18 cellular contexts compared by ENCODE assay signal in the genomic region with DNA sequence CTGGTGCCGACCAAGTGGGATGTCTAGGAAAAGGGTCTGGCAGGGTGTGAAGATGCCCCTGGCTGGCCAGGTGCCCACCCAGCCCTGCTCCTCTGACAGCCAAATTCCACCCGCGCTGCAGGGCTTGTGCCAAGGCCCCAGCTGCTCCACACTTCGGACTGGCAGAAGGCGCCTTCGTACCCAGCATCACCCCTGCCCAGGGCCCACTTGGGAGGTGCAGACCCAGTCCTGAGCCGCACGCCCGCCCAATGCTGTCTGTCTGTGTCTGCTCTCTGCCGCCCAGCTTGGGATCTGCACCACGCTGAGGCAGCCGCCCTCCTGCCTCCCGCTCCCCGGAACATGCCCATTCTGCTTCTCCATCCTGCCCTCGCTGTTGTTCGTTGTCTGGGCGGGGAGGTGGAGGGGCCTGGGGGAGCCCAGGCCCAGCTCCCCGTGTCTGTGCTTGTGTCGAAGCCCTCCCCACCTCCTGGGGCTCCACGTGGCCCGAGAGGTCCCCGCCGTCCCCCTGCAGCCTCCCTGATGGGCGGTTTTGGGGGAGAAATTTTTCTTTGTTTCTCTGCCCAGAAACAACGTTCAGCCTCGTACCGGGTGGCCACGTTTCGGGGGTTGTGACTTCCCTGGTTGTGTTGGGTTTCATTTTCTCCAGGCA. TPM values are rescaled to one million over a fixed set of nuclear protein-coding genes. Genes with fewer than 3 reads are reported as not detected.
A peak's percentile ranks its signal among the peaks of the same experiment; 100 is the strongest.
DNase-seq lines count a peak whose midpoint lies in the region; ATAC-seq and TF ChIP-seq lines count a peak whose summit lies in the region.
"Had no signal": no experiment of that assay in that cellular context is flagged by ENCODE, and none has a peak within 500 bp of the region (broad histone marks: within the 10 kb centered on the region; RNA-seq: fewer than 3 reads in every experiment).

No MANE protein-coding gene starts in this region.

- intact Hi-C loops in activated CD8-positive, alpha-beta T cell treated with anti-CD3 and anti-CD28 coated beads for 36 hours (cut with micrococcal nuclease) = no loop called here
- intact Hi-C loops in lower lobe of right lung (cut with DNase I) = no loop called here

- peaks cover 99% of the 10 kb centered on the region for H3K36me3 ChIP-seq in lower lobe of right lung

- no peaks in the 10 kb centered on the region for H3K9me3 ChIP-seq in lower lobe of right lung
- H3K9me3 ChIP-seq: prostate gland had no signal

- POLR2A ChIA-PET in activated CD8-positive, alpha-beta T cell treated with anti-CD3 and anti-CD28 coated beads, Interleukin-2, amount 10 ng/mL, durations not matched to agents 7 days and 5 days (lab: Charles Lee) = no interaction called here
- POLR2A ChIA-PET in activated CD8-positive, alpha-beta T cell treated with anti-CD3 and anti-CD28 coated beads for 36 hours (lab: Charles Lee) = interaction anchor here (1.4 to 2.7 kb wide), 2 partner anchors 11 to 24 kb away, joined by 3 to 7 read pairs; no protein-coding TSS in a partner anchor

- peak overlapping the region; percentile 63 for H3K27ac Mint-ChIP-seq in activated CD8-positive, alpha-beta T cell treated with anti-CD3 and anti-CD28 coated beads, Interleukin-2, amount 10 ng/mL, durations not matched to agents 7 days and 5 days
- H3K27ac Mint-ChIP-seq in activated CD8-positive, alpha-beta T cell treated with anti-CD3 and anti-CD28 coated beads for 36 hours = no peak overlapping the region
- H3K27ac Mint-ChIP-seq in brain = peak overlapping the region in 4 of 5 experiments; percentile 88 to 97 (median 92)
- H3K27ac Mint-ChIP-seq in stimulated activated effector memory CD8-positive, alpha-beta T cell treated with anti-CD3 and anti-CD28 coated beads, Interleukin-12 subunit alpha, Interleukin-12 subunit beta, amount 100 ng/mL, for 72 hours = peak overlapping the region; percentile 87

- DNase-seq in activated CD8-positive, alpha-beta T cell treated with anti-CD3 and anti-CD28 coated beads, Interleukin-2, amount 10 ng/mL, durations not matched to agents 7 days and 5 days = no peak
- DNase-seq in activated CD8-positive, alpha-beta T cell treated with anti-CD3 and anti-CD28 coated beads for 36 hours = no peak
- DNase-seq in lower lobe of right lung (peak; percentile 35), NCI-H146 treated with DMSO at 0.1 percent for 48 hours (lab: John Stamatoyannopoulos, UW; ENCODE audit: unreplicated experiment) (no peak)
- DNase-seq in stimulated activated effector memory CD8-positive, alpha-beta T cell treated with anti-CD3 and anti-CD28 coated beads, Interleukin-12 subunit alpha, Interleukin-12 subunit beta, amount 100 ng/mL, for 72 hours (ENCODE audit: low spot score in 2 of 2) = no peak
- no peak for DNase-seq in stimulated activated CD4-positive, alpha-beta T cell treated with anti-CD3 and anti-CD28 coated beads, Interleukin-4, amount 100 ng/mL, for 24 hours
- DNase-seq: activated CD8-positive, alpha-beta memory T cell treated with anti-CD3 and anti-CD28 coated beads, Interleukin-2, amount 10 ng/mL, durations not matched to agents 7 days and 5 days; activated gamma-delta T cell; foreskin keratinocyte; HFFc6; NCI-H146; NCI-H345; NK-92 treated with Interleukin-12 subunit alpha and Interleukin-12 subunit beta, amount 100 ng/mL, for 24 hours; RPMI8226 had no signal

- no peaks in the 10 kb centered on the region for H3K4me1 ChIP-seq in lower lobe of right lung
- H3K4me1 ChIP-seq: foreskin keratinocyte, prostate gland had no signal

- no peaks in the 10 kb centered on the region for H3K27me3 Mint-ChIP-seq in activated CD8-positive, alpha-beta T cell treated with anti-CD3 and anti-CD28 coated beads, Interleukin-2, amount 10 ng/mL, durations not matched to agents 7 days and 5 days (ENCODE audit: low read depth)
- no peaks in the 10 kb centered on the region for H3K27me3 Mint-ChIP-seq in activated CD8-positive, alpha-beta T cell treated with anti-CD3 and anti-CD28 coated beads for 36 hours
- H3K27me3 Mint-ChIP-seq in brain = no peaks in the 10 kb centered on the region
- H3K27me3 Mint-ChIP-seq: activated CD8-positive, alpha-beta memory T cell treated with anti-CD3 and anti-CD28 coated beads, Interleukin-2, amount 10 ng/mL, durations not matched to agents 7 days and 5 days had no signal

- no peaks in the 10 kb centered on the region for H3K9me3 Mint-ChIP-seq in activated CD8-positive, alpha-beta T cell treated with anti-CD3 and anti-CD28 coated beads, Interleukin-2, amount 10 ng/mL, durations not matched to agents 7 days and 5 days (ENCODE audit: insufficient read depth)
- H3K9me3 Mint-ChIP-seq in activated CD8-positive, alpha-beta T cell treated with anti-CD3 and anti-CD28 coated beads for 36 hours = no peaks in the 10 kb centered on the region
- no peaks in the 10 kb centered on the region for H3K9me3 Mint-ChIP-seq in brain
- no peaks in the 10 kb centered on the region for H3K9me3 Mint-ChIP-seq in stimulated activated effector memory CD8-positive, alpha-beta T cell treated with anti-CD3 and anti-CD28 coated beads, Interleukin-12 subunit alpha, Interleukin-12 subunit beta, amount 100 ng/mL, for 72 hours
- H3K9me3 Mint-ChIP-seq: HFFc6 had no signal

- H3K27ac ChIP-seq in lower lobe of right lung = no peak overlapping the region
- H3K27ac ChIP-seq: prostate gland had no signal

- ATAC-seq in activated CD8-positive, alpha-beta T cell treated with anti-CD3 and anti-CD28 coated beads, Interleukin-2, amount 10 ng/mL, durations not matched to agents 7 days and 5 days = no peak
- no peak for ATAC-seq in activated CD8-positive, alpha-beta T cell treated with anti-CD3 and anti-CD28 coated beads for 36 hours
- ATAC-seq in lower lobe of right lung = no peak
- ATAC-seq in stimulated activated effector memory CD8-positive, alpha-beta T cell treated with anti-CD3 and anti-CD28 coated beads, Interleukin-12 subunit alpha, Interleukin-12 subunit beta, amount 100 ng/mL, for 72 hours = no peak
- ATAC-seq in GM19395 (IDR thresholded peaks at IDR 0.05; ENCODE audit: unreplicated experiment) = no peak
- ATAC-seq: activated CD4-positive, CD25-positive, alpha-beta regulatory T cell treated with anti-CD3 and anti-CD28 coated beads, Interleukin-2, amount 50 U/mL, for 24 hours; activated CD8-positive, alpha-beta memory T cell treated with anti-CD3 and anti-CD28 coated beads, Interleukin-2, amount 10 ng/mL, durations not matched to agents 7 days and 5 days had no signal

- CTCF ChIA-PET in activated CD8-positive, alpha-beta T cell treated with anti-CD3 and anti-CD28 coated beads, Interleukin-2, amount 10 ng/mL, durations not matched to agents 7 days and 5 days (lab: Charles Lee) = no interaction called here
- CTCF ChIA-PET in activated CD8-positive, alpha-beta T cell treated with anti-CD3 and anti-CD28 coated beads for 36 hours (lab: Charles Lee) = no interaction called here

- H3K4me3 Mint-ChIP-seq in activated CD8-positive, alpha-beta T cell treated with anti-CD3 and anti-CD28 coated beads, Interleukin-2, amount 10 ng/mL, durations not matched to agents 7 days and 5 days = no peak overlapping the region
- H3K4me3 Mint-ChIP-seq in activated CD8-positive, alpha-beta T cell treated with anti-CD3 and anti-CD28 coated beads for 36 hours = no peak overlapping the region
- H3K4me3 Mint-ChIP-seq in brain = peak overlapping the region in 1 of 5 experiments; percentile 21
- H3K4me3 Mint-ChIP-seq in stimulated activated effector memory CD8-positive, alpha-beta T cell treated with anti-CD3 and anti-CD28 coated beads, Interleukin-12 subunit alpha, Interleukin-12 subunit beta, amount 100 ng/mL, for 72 hours = peak overlapping the region; percentile 46
- H3K4me3 Mint-ChIP-seq: activated CD8-positive, alpha-beta memory T cell treated with anti-CD3 and anti-CD28 coated beads, Interleukin-2, amount 10 ng/mL, durations not matched to agents 7 days and 5 days; HFFc6 had no signal

- peaks cover 13% of the 10 kb centered on the region for H3K4me1 Mint-ChIP-seq in activated CD8-positive, alpha-beta T cell treated with anti-CD3 and anti-CD28 coated beads, Interleukin-2, amount 10 ng/mL, durations not matched to agents 7 days and 5 days (ENCODE audit: low read depth)
- no peaks in the 10 kb centered on the region for H3K4me1 Mint-ChIP-seq in activated CD8-positive, alpha-beta T cell treated with anti-CD3 and anti-CD28 coated beads for 36 hours (ENCODE audit: low read depth)
- H3K4me1 Mint-ChIP-seq in brain = peaks cover 15% of the 10 kb centered on the region
- peaks cover 36% of the 10 kb centered on the region for H3K4me1 Mint-ChIP-seq in stimulated activated effector memory CD8-positive, alpha-beta T cell treated with anti-CD3 and anti-CD28 coated beads, Interleukin-12 subunit alpha, Interleukin-12 subunit beta, amount 100 ng/mL, for 72 hours

- H3K36me3 Mint-ChIP-seq in activated CD8-positive, alpha-beta T cell treated with anti-CD3 and anti-CD28 coated beads, Interleukin-2, amount 10 ng/mL, durations not matched to agents 7 days and 5 days (ENCODE audit: low read depth) = peaks cover 34% of the 10 kb centered on the region
- H3K36me3 Mint-ChIP-seq in activated CD8-positive, alpha-beta T cell treated with anti-CD3 and anti-CD28 coated beads for 36 hours (ENCODE audit: low read depth) = peaks cover 38% of the 10 kb centered on the region
- peaks cover 53% of the 10 kb centered on the region for H3K36me3 Mint-ChIP-seq in brain
- H3K36me3 Mint-ChIP-seq in stimulated activated effector memory CD8-positive, alpha-beta T cell treated with anti-CD3 and anti-CD28 coated beads, Interleukin-12 subunit alpha, Interleukin-12 subunit beta, amount 100 ng/mL, for 72 hours = peaks cover 95% of the 10 kb centered on the region

- H3K27me3 ChIP-seq in lower lobe of right lung (ENCODE audit: low read depth) = no peaks in the 10 kb centered on the region
- H3K27me3 ChIP-seq: foreskin keratinocyte had no signal

- H3K4me3 ChIP-seq in lower lobe of right lung = no peak overlapping the region
- H3K4me3 ChIP-seq: prostate gland had no signal

- TF ChIP-seq CTCF in activated CD8-positive, alpha-beta T cell treated with anti-CD3 and anti-CD28 coated beads for 36 hours (IDR thresholded peaks at IDR 0.05) = no peak
- TF ChIP-seq CTCF in brain (conservative IDR thresholded peaks at IDR 0.05) = no peak
- no peak for TF ChIP-seq CTCF in lower lobe of right lung (IDR thresholded peaks at IDR 0.05)

RNA-seq across cellular contexts. Expression of a gene that starts 36.9 kb away (rescaled TPM):
- 10 to 100 TPM; 74.7 to 77.7 TPM for total RNA-seq in activated CD8-positive, alpha-beta T cell treated with anti-CD3 and anti-CD28 coated beads, Interleukin-2, amount 10 ng/mL, durations not matched to agents 7 days and 5 days
- total RNA-seq in activated CD8-positive, alpha-beta T cell treated with anti-CD3 and anti-CD28 coated beads for 36 hours = 10 to 100 TPM; 81.5 to 88.6 TPM
- 142 TPM for polyA plus RNA-seq in brain (ENCODE audit: insufficient read depth, low read depth, low replicate concordance)
- total RNA-seq in lower lobe of right lung = 28.5 TPM
